ENCODE assay signal across 8 cellular contexts in the genomic region with DNA sequence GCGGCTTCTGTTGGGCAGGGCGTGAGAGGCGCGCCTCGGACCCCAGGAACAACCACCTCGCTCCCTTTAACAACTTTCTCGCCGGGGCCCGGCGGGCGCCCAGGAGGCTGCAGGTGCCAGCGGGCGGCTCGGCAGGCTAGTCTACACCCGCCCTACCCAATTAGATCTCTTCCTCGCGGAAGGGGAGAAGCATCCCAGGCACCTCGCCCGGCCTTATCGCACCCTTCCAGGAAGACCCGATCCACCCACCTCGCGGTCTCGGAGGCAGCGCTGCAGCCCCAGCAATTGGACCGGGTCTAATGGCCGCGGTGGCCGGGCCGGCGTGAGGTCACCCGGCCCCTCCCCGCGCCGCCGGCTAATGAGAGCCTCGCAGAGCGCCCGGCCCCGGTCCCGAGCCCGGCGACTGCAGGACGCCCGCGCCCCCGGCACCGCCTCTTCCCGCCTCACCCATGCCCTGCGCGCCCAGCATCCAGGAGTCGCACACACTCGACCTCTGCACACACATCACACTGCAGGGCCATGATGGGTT. TPM values are rescaled to one million over a fixed set of nuclear protein-coding genes. Genes with fewer than 3 reads are reported as not detected.
DNase-seq lines count a peak whose midpoint lies in the region; ATAC-seq lines count a peak whose summit lies in the region.

A gene (minus strand): TSS at position 298 of the 529 bp plus-strand sequence. CDS start 419 bp downstream, outside the sequence.

- in situ Hi-C loops in T47D (cut with HindIII; ENCODE audit: low pct_unique_long_range_greater_than_20kb, low sequenced_read_pairs): no loop called here

- DNase-seq in GM03348 (ENCODE audit: low spot score) (peak; percentile 79), T-helper 17 cell (peak in 2 of 3 donors; percentile 15 to 25), T47D (ENCODE audit: low read depth in 1 of 2, low spot score in 1 of 2) (peak; percentile 61 to 81), renal cortical epithelial cell (ENCODE audit: low read depth) (no peak)

- H3K27ac Mint-ChIP-seq in T-helper 17 cell: peak within 1 kb of the TSS; percentile 85

- H3K27ac ChIP-seq in iPS-18a (ENCODE audit: low read length): no peak within 1 kb of the TSS

- peak within 1 kb of the TSS; percentile 24 for H3K9ac ChIP-seq in iPS-18a (ENCODE audit: low read length)

- ATAC-seq in HG03354 (IDR thresholded peaks at IDR 0.05; ENCODE audit: poor library complexity, severe bottlenecking, unreplicated experiment) (peak; percentile 49), T-helper 17 cell (peak; percentile 72), HG02970 (IDR thresholded peaks at IDR 0.05; ENCODE audit: low FRiP score, unreplicated experiment) (no peak), GM18873 (IDR thresholded peaks at IDR 0.05; ENCODE audit: low FRiP score, unreplicated experiment) (no peak)

- no peaks in the 10 kb centered on the region for H3K27me3 Mint-ChIP-seq in T-helper 17 cell

- H3K36me3 Mint-ChIP-seq in T-helper 17 cell (ENCODE audit: low read depth): no peaks in the 10 kb centered on the region

- H3K36me3 ChIP-seq in iPS-18a (ENCODE audit: control insufficient read depth, low read depth, low read length): no peaks in the 10 kb centered on the region

- H3K4me1 Mint-ChIP-seq in T-helper 17 cell: peaks cover 19% of the 10 kb centered on the region

- H3K4me3 ChIP-seq in iPS-18a (ENCODE audit: low read length): peak within 1 kb of the TSS; percentile 58

- peak within 1 kb of the TSS; percentile 92 for H3K4me3 Mint-ChIP-seq in T-helper 17 cell

- H3K4me1 ChIP-seq in iPS-18a (ENCODE audit: control insufficient read depth, low read depth, low read length): peaks cover 23% of the 10 kb centered on the region

- H3K27me3 ChIP-seq in iPS-18a (ENCODE audit: control insufficient read depth, insufficient read depth, low read length): peaks cover 36% of the 10 kb centered on the region

- no peaks in the 10 kb centered on the region for H3K9me3 ChIP-seq in T-helper 17 cell (ENCODE audit: control insufficient read depth, low read length, poor library complexity, severe bottlenecking)
- no peaks in the 10 kb centered on the region for H3K9me3 ChIP-seq in iPS-18a (ENCODE audit: control insufficient read depth, low read depth, low read length)

RNA-seq across cellular contexts. Expression of the gene that starts here (rescaled TPM):
- total RNA-seq in T-helper 17 cell (1 to 10 TPM; 2.5 to 3.3 TPM), renal cortical epithelial cell (50.6 and 63.9 TPM in 2 replicates)

Comparison
In these comparisons a context has a peak if more than half of its experiments do, and no peak if none do; other contexts are left out.
1. RNA of the gene that starts here (total RNA-seq): 50.6 to 63.9 TPM in renal cortical epithelial cell; 2.5 to 3.3 TPM in T-helper 17 cell; every median in the first group is over 10 times any median in the second.
2. ATAC-seq: peak in HG03354 (single experiment) and T-helper 17 cell (single experiment); none in HG02970 (single experiment) and GM18873 (single experiment).